28 cellular contexts compared by ENCODE assay signal in genomic region chr12:32281098-32281497, GRCh38.
"Had no signal": no experiment of that assay in that cellular context is flagged by ENCODE, and none has a peak within 500 bp of the region (broad histone marks: within the 10 kb centered on the region; RNA-seq: fewer than 3 reads in every experiment).

No MANE protein-coding gene starts in this region.

- H3K27ac Mint-ChIP-seq: effector memory CD8-positive, alpha-beta T cell; endodermal cell; immature natural killer cell; naive B cell had no signal

- H3K4me1 ChIP-seq: esophagus squamous epithelium, gastrocnemius medialis, heart right ventricle, left lung, lower lobe of right lung had no signal

- H3K4me3 ChIP-seq: coronary artery, dorsolateral prefrontal cortex, esophagus squamous epithelium, gastrocnemius medialis, heart right ventricle, left lung, lower lobe of right lung had no signal

- H3K9me3 Mint-ChIP-seq: effector memory CD8-positive, alpha-beta T cell; endodermal cell; immature natural killer cell; naive B cell had no signal

- H3K4me1 Mint-ChIP-seq: immature natural killer cell; naive B cell; naive thymus-derived CD8-positive, alpha-beta T cell had no signal

- H3K27me3 ChIP-seq: dorsolateral prefrontal cortex, esophagus squamous epithelium, gastrocnemius medialis, heart right ventricle, left lung had no signal

- H3K4me3 Mint-ChIP-seq: effector memory CD8-positive, alpha-beta T cell; endodermal cell; immature natural killer cell; naive B cell; naive thymus-derived CD8-positive, alpha-beta T cell had no signal

- H3K27ac ChIP-seq: coronary artery, dorsolateral prefrontal cortex, epithelial cell of prostate, esophagus squamous epithelium, gastrocnemius medialis, heart right ventricle, left lung, lower lobe of right lung had no signal

- H3K36me3 Mint-ChIP-seq: naive thymus-derived CD8-positive, alpha-beta T cell had no signal

- H3K9me3 ChIP-seq: esophagus squamous epithelium, gastrocnemius medialis, heart right ventricle, left lung, lower lobe of right lung had no signal

- ATAC-seq: effector memory CD8-positive, alpha-beta T cell; esophagus mucosa; gastrocnemius medialis; heart right ventricle; left lung; left ventricle myocardium superior; lower lobe of right lung; naive thymus-derived CD8-positive, alpha-beta T cell had no signal

- H3K36me3 ChIP-seq: esophagus squamous epithelium, gastrocnemius medialis, heart right ventricle, left lung, lower lobe of right lung had no signal

- H3K27me3 Mint-ChIP-seq: effector memory CD8-positive, alpha-beta T cell; naive B cell; naive thymus-derived CD8-positive, alpha-beta T cell had no signal

- DNase-seq: dermis blood vessel endothelial cell; dorsolateral prefrontal cortex; effector CD8-positive, alpha-beta T cell; effector memory CD8-positive, alpha-beta T cell; endodermal cell; erythroblast; esophagus squamous epithelium; foreskin fibroblast; foreskin melanocyte; gastrocnemius medialis; glutamatergic neuron; head of caudate nucleus; heart right ventricle; hypothalamus; immature natural killer cell; islet precursor cell; kidney; kidney glomerular epithelial cell; left lung; left ventricle myocardium superior; lower lobe of right lung; mesendoderm; midbrain; naive B cell; naive thymus-derived CD8-positive, alpha-beta T cell had no signal
